Comparison of ENCODE assay signal across 16 cellular contexts in the genomic region with DNA sequence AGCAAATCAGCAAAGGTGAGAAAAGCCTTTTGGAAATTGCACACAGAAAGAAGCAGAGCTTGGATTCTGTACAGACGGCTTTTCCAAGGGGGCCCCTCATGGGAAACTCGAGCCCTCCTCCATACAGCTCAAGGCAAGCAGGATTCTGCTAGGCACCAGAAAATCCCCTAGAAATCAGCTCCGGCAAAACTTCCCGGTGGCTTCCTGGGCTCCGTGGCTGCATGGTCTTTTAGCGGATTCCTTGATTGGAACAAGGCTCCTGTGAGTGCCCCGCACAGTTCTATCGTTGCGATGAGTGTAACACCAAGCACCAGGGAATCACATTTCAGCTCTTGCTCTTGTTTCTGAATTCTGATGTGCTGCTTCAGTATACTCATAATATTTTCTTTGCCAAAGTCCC.
A peak's percentile ranks its signal among the peaks of the same experiment; 100 is the strongest.
DNase-seq lines count a peak whose midpoint lies in the region; ATAC-seq and TF ChIP-seq lines count a peak whose summit lies in the region.
"Had no signal": no experiment of that assay in that cellular context is flagged by ENCODE, and none has a peak within 500 bp of the region (broad histone marks: within the 10 kb centered on the region; RNA-seq: fewer than 3 reads in every experiment).

No MANE protein-coding gene starts in this region.

- no peak overlapping the region for H3K27ac Mint-ChIP-seq in osteocyte (ENCODE audit: unreplicated experiment)
- H3K27ac Mint-ChIP-seq: T-cell had no signal

- no peaks in the 10 kb centered on the region for H3K4me1 Mint-ChIP-seq in osteocyte (ENCODE audit: unreplicated experiment)
- H3K4me1 Mint-ChIP-seq: T-cell had no signal

- H3K27me3 ChIP-seq in mesenchymal stem cell (ENCODE audit: control insufficient read depth in 1 of 2, insufficient read depth in 1 of 2, low read length in 2 of 2) = no peaks in the 10 kb centered on the region
- H3K27me3 ChIP-seq: colonic mucosa, tibial nerve had no signal

- H3K79me1 ChIP-seq in mesenchymal stem cell (replicated peaks; ENCODE audit: low read length, poor library complexity, severe bottlenecking) = no peaks in the 10 kb centered on the region

- H3K4me1 ChIP-seq in mesenchymal stem cell (ENCODE audit: control insufficient read depth, insufficient read depth, low read depth, low read length) = no peaks in the 10 kb centered on the region
- H3K4me1 ChIP-seq: colonic mucosa had no signal

- no peak for TF ChIP-seq CTCF in osteocyte (IDR thresholded peaks at IDR 0.05)

- peak overlapping the region in 1 of 2 experiments; percentile 58 for H3K4me3 ChIP-seq in mesenchymal stem cell (ENCODE audit: insufficient read depth in 1 of 2, low read depth in 1 of 2, low read length in 2 of 2)
- H3K4me3 ChIP-seq: colonic mucosa, lung, tibial nerve had no signal

- H3K4ac ChIP-seq in mesenchymal stem cell (ENCODE audit: low read depth in 1 of 2, low read length in 2 of 2) = no peak overlapping the region

- no peaks in the 10 kb centered on the region for H3K36me3 ChIP-seq in mesenchymal stem cell (ENCODE audit: control insufficient read depth in 1 of 2, insufficient read depth in 2 of 2, low read depth in 1 of 2, low read length in 2 of 2)
- H3K36me3 ChIP-seq: colonic mucosa, tibial nerve had no signal

- no peak overlapping the region for H3K14ac ChIP-seq in mesenchymal stem cell (ENCODE audit: low read length in 2 of 2)

- H2BK120ac ChIP-seq in mesenchymal stem cell (ENCODE audit: low read depth, low read length) = no peak overlapping the region

- no peak overlapping the region for H2AK5ac ChIP-seq in mesenchymal stem cell (ENCODE audit: low read length, severe bottlenecking)

- no peaks in the 10 kb centered on the region for H3K9me3 ChIP-seq in mesenchymal stem cell (ENCODE audit: control insufficient read depth, low read length)
- H3K9me3 ChIP-seq: colonic mucosa, tibial nerve had no signal

- no peak overlapping the region for H3K27ac ChIP-seq in mesenchymal stem cell (ENCODE audit: low read length, poor library complexity, severe bottlenecking)
- H3K27ac ChIP-seq: colonic mucosa, tibial nerve had no signal

- H2BK5ac ChIP-seq in mesenchymal stem cell (ENCODE audit: low read depth, low read length, poor library complexity, severe bottlenecking) = no peak overlapping the region

- no peak overlapping the region for H4K8ac ChIP-seq in mesenchymal stem cell (ENCODE audit: low read length)

- WGBS in mesenchymal stem cell = 43% methylated on average over 9 of the region's 9 CpGs

- peaks cover 10% of the 10 kb centered on the region for H3K27me3 Mint-ChIP-seq in osteocyte (ENCODE audit: unreplicated experiment)
- H3K27me3 Mint-ChIP-seq: T-cell had no signal

- H3K9ac ChIP-seq in mesenchymal stem cell (ENCODE audit: low read length) = peak overlapping the region; percentile 33

- H3K36me3 Mint-ChIP-seq in osteocyte (ENCODE audit: unreplicated experiment) = no peaks in the 10 kb centered on the region
- H3K36me3 Mint-ChIP-seq: T-cell had no signal

- no peak overlapping the region for H3K23ac ChIP-seq in mesenchymal stem cell (ENCODE audit: low read length in 2 of 2)

- H3K9me3 Mint-ChIP-seq in osteocyte (ENCODE audit: unreplicated experiment) = no peaks in the 10 kb centered on the region

- H3K4me3 Mint-ChIP-seq in osteocyte (ENCODE audit: unreplicated experiment) = no peak overlapping the region
- H3K4me3 Mint-ChIP-seq: T-cell had no signal

- no peak overlapping the region for H2BK15ac ChIP-seq in mesenchymal stem cell (ENCODE audit: low read depth, poor library complexity, severe bottlenecking)

- no peak for ATAC-seq in HG03039 (IDR thresholded peaks at IDR 0.05; ENCODE audit: unreplicated experiment)
- ATAC-seq: T-cell had no signal

- DNase-seq in NCI-H82 (lab: John Stamatoyannopoulos, UW) (peak; percentile 56), NCI-H82 treated with DMSO at 0.1 percent for 48 hours (lab: John Stamatoyannopoulos, UW; ENCODE audit: unreplicated experiment) (no peak), cerebellar cortex (ENCODE audit: low spot score) (peak; percentile 55), mesenchymal stem cell (no peak), superior temporal gyrus (ENCODE audit: extremely low spot score) (peak; percentile 65), DMS53 (lab: John Stamatoyannopoulos, UW) (no peak), osteocyte (ENCODE audit: extremely low spot score, unreplicated experiment) (no peak)
- DNase-seq: activated CD4-positive, alpha-beta T cell treated with anti-CD3 and anti-CD28 coated beads, Interleukin-2, amount 50 U/mL, for 4 hours; activated effector memory CD4-positive, alpha-beta T cell treated with anti-CD3 and anti-CD28 coated beads, Interleukin-2, amount 50 U/mL, for 16 hours; Calu3; colonic mucosa; NCI-H1436 treated with DMSO at 0.1 percent for 48 hours; T-cell had no signal

- H3K18ac ChIP-seq in mesenchymal stem cell (ENCODE audit: low read depth in 1 of 2, low read length in 2 of 2) = no peak overlapping the region

- H4K91ac ChIP-seq in mesenchymal stem cell (ENCODE audit: low read length) = no peak overlapping the region

- no peak overlapping the region for H2AFZ ChIP-seq in mesenchymal stem cell (ENCODE audit: low read depth, low read length)

- no peak overlapping the region for H2BK12ac ChIP-seq in mesenchymal stem cell (ENCODE audit: low read length in 2 of 2)

- H3K4me2 ChIP-seq in mesenchymal stem cell (ENCODE audit: low read length, poor library complexity, severe bottlenecking) = no peak overlapping the region

Comparison
In these comparisons a context has a peak if more than half of its experiments do, and no peak if none do; other contexts are left out.
1. DNase-seq: peak in NCI-H82 (single experiment), cerebellar cortex (single experiment) and superior temporal gyrus (single experiment); none in NCI-H82 treated with DMSO at 0.1 percent for 48 hours (single experiment), mesenchymal stem cell (single experiment), DMS53 (single experiment) and osteocyte (single experiment).